Comparison of ENCODE assay signal across 1 cellular context in genomic region chr12:31363826-31364225, GRCh38.
TF ChIP-seq lines count a peak whose summit lies in the region.

No MANE protein-coding gene starts in this region.

TF ChIP-seq in H1, 55 proteins besides CTCF, POLR2A, EP300 and RAD21:
- TF ChIP-seq SIX5 (IDR thresholded peaks at IDR 0.05; ENCODE audit: low read depth, low read length) (no peak), SIN3A (conservative IDR thresholded peaks at IDR 0.05 in 1 of 2, IDR thresholded peaks at IDR 0.05 in 1 of 2; ENCODE audit: low read depth in 1 of 2, low read length in 2 of 2) (no peak), MAX (IDR thresholded peaks at IDR 0.05) (no peak), SUZ12 (IDR thresholded peaks at IDR 0.05; ENCODE audit: low read length) (no peak), POU5F1 (IDR thresholded peaks at IDR 0.05; ENCODE audit: low read depth, low read length) (no peak), TAF7 (optimal IDR thresholded peaks at IDR 0.05; ENCODE audit: borderline replicate concordance, low read depth, low read length) (no peak), CBX8 (IDR thresholded peaks at IDR 0.05; ENCODE audit: borderline replicate concordance, low read depth, low read length) (no peak), BRCA1 (IDR thresholded peaks at IDR 0.05; ENCODE audit: low read depth, low read length) (no peak), HDAC2 (IDR thresholded peaks at IDR 0.05; ENCODE audit: borderline replicate concordance in 1 of 2, low read depth in 2 of 2, low read length in 2 of 2) (no peak), JUND (IDR thresholded peaks at IDR 0.05; ENCODE audit: low read length) (no peak), MAFK (IDR thresholded peaks at IDR 0.05; ENCODE audit: low read depth, low read length) (no peak), SP2 (IDR thresholded peaks at IDR 0.05; ENCODE audit: low read length) (no peak), NRF1 (IDR thresholded peaks at IDR 0.05; ENCODE audit: low read depth, low read length) (no peak)
